17 cellular contexts compared by ENCODE assay signal in the genomic region with DNA sequence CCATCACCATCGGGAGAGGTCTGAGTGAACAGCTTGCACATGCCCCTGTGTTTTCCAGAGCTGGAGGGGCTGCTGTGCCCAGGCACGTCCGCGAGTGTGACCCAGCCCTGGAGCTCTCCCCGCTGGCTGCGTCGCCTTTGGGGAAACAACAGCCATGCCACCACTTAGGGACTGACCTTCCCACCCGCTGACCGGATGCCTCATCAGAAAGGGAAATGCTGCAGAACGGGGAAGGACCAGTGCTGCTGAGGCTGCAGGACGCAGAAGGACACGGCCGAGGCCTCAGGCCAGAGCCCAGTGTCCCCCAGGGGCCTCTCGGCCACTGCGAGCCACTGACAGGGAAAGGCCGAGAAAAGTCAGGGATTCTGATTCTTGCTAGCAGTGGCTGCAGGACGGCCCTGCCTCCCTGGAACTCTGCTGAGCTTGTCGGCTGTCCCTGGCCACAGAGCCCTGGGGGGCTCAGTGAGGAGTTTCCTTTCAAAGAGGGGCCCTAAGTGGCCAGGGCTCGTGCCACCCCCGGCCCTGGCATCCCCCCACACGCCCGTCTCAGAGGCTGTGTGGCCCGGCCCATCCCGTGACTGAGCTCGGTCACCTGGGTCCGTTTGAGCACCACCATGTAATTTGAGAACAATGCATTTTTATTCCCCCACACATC.
"Had no signal": no experiment of that assay in that cellular context is flagged by ENCODE, and none has a peak within 500 bp of the region (broad histone marks: within the 10 kb centered on the region; RNA-seq: fewer than 3 reads in every experiment).

No MANE protein-coding gene starts in this region.

- H3K4me1 ChIP-seq: body of pancreas, prostate gland, tibial artery had no signal

- H3K36me3 Mint-ChIP-seq: activated naive CD8-positive, alpha-beta T cell; natural killer cell treated with Interleukin-12 subunit alpha and Interleukin-12 subunit beta and Interleukin-15 and Interleukin-18, amount 100 ng/mL, for 72 hours had no signal

- ATAC-seq: body of pancreas; left colon; natural killer cell treated with Interleukin-12 subunit alpha and Interleukin-12 subunit beta and Interleukin-15 and Interleukin-18, amount 100 ng/mL, for 72 hours had no signal

- H3K27ac ChIP-seq: body of pancreas, dorsolateral prefrontal cortex, prostate gland, SK-N-MC, tibial artery had no signal

- H3K9me3 Mint-ChIP-seq: natural killer cell treated with Interleukin-12 subunit alpha and Interleukin-12 subunit beta and Interleukin-15 and Interleukin-18, amount 100 ng/mL, for 72 hours had no signal

- H3K27me3 Mint-ChIP-seq: activated naive CD8-positive, alpha-beta T cell; natural killer cell treated with Interleukin-12 subunit alpha and Interleukin-12 subunit beta and Interleukin-15 and Interleukin-18, amount 100 ng/mL, for 72 hours had no signal

- DNase-seq: activated CD4-positive, alpha-beta T cell treated with anti-CD3 and anti-CD28 coated beads, Interleukin-2, amount 50 U/mL, for 48 hours; activated T-cell treated with anti-CD3 and anti-CD28 coated beads for 4 hours; amygdala; body of pancreas; caudate nucleus; left colon; nucleus accumbens; stimulated activated CD4-positive, alpha-beta T cell treated with anti-CD3 and anti-CD28 coated beads, Interleukin-12 subunit alpha, Interleukin-12 subunit beta, amount 100 ng/mL, for 4 hours; stimulated activated CD4-positive, alpha-beta T cell treated with anti-CD3 and anti-CD28 coated beads, Interleukin-1b, Interleukin-23, amount 100 ng/mL, for 48 hours; stimulated activated naive CD4-positive, alpha-beta T cell treated with Interleukin-2 at 50 U/mL for 16 hours; WERI-Rb-1 had no signal

- H3K27ac Mint-ChIP-seq: activated naive CD8-positive, alpha-beta T cell; natural killer cell treated with Interleukin-12 subunit alpha and Interleukin-12 subunit beta and Interleukin-15 and Interleukin-18, amount 100 ng/mL, for 72 hours had no signal

- H3K4me3 ChIP-seq: body of pancreas, dorsolateral prefrontal cortex, prostate gland, SK-N-MC, tibial artery had no signal

- H3K36me3 ChIP-seq: prostate gland, tibial artery, WERI-Rb-1 had no signal

- H3K9me3 ChIP-seq: body of pancreas, prostate gland, tibial artery had no signal

- H3K27me3 ChIP-seq: body of pancreas, tibial artery had no signal

- H3K4me3 Mint-ChIP-seq: activated naive CD8-positive, alpha-beta T cell; natural killer cell treated with Interleukin-12 subunit alpha and Interleukin-12 subunit beta and Interleukin-15 and Interleukin-18, amount 100 ng/mL, for 72 hours had no signal
